In the genomic region with DNA sequence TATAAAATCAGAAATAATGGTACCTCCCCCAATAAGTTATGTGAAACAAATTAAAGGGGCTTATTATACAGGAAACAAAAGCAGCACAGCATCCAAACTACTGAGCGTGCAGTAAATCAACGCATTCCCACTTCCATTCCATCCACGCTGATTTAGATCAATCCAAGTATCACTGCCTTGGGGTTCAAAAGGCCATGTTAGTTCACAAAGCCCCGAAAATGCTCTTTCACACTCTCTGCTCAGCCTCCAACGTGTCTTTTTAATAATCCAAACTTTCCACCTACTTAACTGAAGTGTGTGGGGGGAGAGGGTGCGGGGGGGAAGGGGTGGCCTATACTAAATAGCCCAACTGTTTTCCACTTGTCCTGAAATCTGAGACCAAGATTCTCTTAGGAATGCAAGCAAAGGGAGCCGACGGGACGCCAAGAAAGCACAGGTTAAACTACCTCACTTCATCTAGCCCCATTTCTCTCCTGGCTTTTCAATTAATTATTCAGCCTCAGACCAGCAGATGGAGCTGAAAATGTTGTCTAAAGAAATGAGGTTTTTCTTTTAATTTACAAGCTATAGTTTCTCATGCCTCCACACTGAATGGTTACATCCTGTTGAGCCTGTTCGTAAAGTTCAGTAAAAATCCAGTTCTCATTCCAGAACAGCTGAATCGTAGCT, we compare ENCODE assay signal across 7 cellular contexts. TPM values are rescaled to one million over a fixed set of nuclear protein-coding genes. Genes with fewer than 3 reads are reported as not detected.
A peak's percentile ranks its signal among the peaks of the same experiment; 100 is the strongest.
DNase-seq lines count a peak whose midpoint lies in the region; ATAC-seq, FAIRE-seq and TF ChIP-seq lines count a peak whose summit lies in the region.

No MANE protein-coding gene starts in this region.

- peaks cover 11 to 19% of the 10 kb centered on the region in 2 donors for H3K4me1 ChIP-seq in kidney (ENCODE audit: control insufficient read depth in 1 of 2, insufficient read depth in 1 of 2, low read depth in 1 of 2, low read length in 2 of 2)
- H3K4me1 ChIP-seq in testis: peaks cover 10% of the 10 kb centered on the region

- 6 to 9% methylated on average over 11 of the region's 11 CpGs for WGBS in testis, 2 donors

- ATAC-seq in GM21423 (IDR thresholded peaks at IDR 0.05; ENCODE audit: unreplicated experiment): peak; percentile 4

- intact Hi-C loops in kidney (cut with DNase I): loop anchor here (10.0 kb wide), 1 partner anchor 1005 kb away; no protein-coding TSS in a partner anchor
- intact Hi-C loops in testis (cut with DNase I; ENCODE audit: low total_unique reads): loop anchor here (10.0 kb wide), 1 partner anchor 275 kb away; no protein-coding TSS in a partner anchor

- DNase-seq in GM10266 (ENCODE audit: extremely low spot score): peak; percentile 56
- peak; percentile 72 for DNase-seq in astrocyte of the spinal cord (ENCODE audit: low read depth, low spot score)
- DNase-seq in kidney: no peak
- no peak for DNase-seq in testis
- no peak for DNase-seq in AG08396 (ENCODE audit: low spot score)

- FAIRE-seq in kidney (lab: Jason Lieb, UNC): no peak

- peak; percentile 57 for TF ChIP-seq CTCF in GM10266 (IDR thresholded peaks at IDR 0.05; ENCODE audit: control insufficient read depth, insufficient read depth, low read depth, missing control alignments)
- TF ChIP-seq CTCF in astrocyte of the spinal cord (IDR thresholded peaks at IDR 0.05; ENCODE audit: low read depth, low read length): peak; percentile 30
- peak; percentile 45 for TF ChIP-seq CTCF in kidney (IDR thresholded peaks at IDR 0.05; ENCODE audit: borderline replicate concordance, extremely low read depth, insufficient read depth)
- TF ChIP-seq CTCF in testis (IDR thresholded peaks at IDR 0.05): peak; percentile 44 to 79 (median 68)

- H3K4me3 ChIP-seq in astrocyte of the spinal cord (ENCODE audit: low read depth, low read length) (peak overlapping the region; percentile 85), kidney (ENCODE audit: low read length in 2 of 2) (peak overlapping the region; percentile 75 to 89), testis (peak overlapping the region; percentile 89 to 98)

- in situ Hi-C loops in astrocyte of the spinal cord (cut with HindIII; ENCODE audit: low sequenced_read_pairs): no loop called here

- no peak for TF ChIP-seq POLR2A in testis (IDR thresholded peaks at IDR 0.05)

- H3K27me3 ChIP-seq in testis: no peaks in the 10 kb centered on the region

- H3K27ac ChIP-seq in kidney (ENCODE audit: low read depth in 2 of 2, low read length in 2 of 2) (peak overlapping the region; percentile 98 to 100), testis (peak overlapping the region; percentile 95 to 96)

- H3K9me3 ChIP-seq in kidney (ENCODE audit: control insufficient read depth in 1 of 2, low read length in 2 of 2): no peaks in the 10 kb centered on the region
- no peaks in the 10 kb centered on the region for H3K9me3 ChIP-seq in testis

- TF ChIP-seq EP300 in Ishikawa (IDR thresholded peaks at IDR 0.05; ENCODE audit: borderline replicate concordance): no peak

- H3K9ac ChIP-seq in kidney (ENCODE audit: low read length in 2 of 2): peak overlapping the region; percentile 74 to 97

- H3K36me3 ChIP-seq in kidney (ENCODE audit: control insufficient read depth in 1 of 2, insufficient read depth in 2 of 2, low read length in 2 of 2) (peaks cover 0 to 4% of the 10 kb centered on the region in 2 donors), testis (ENCODE audit: low read depth, missing control alignments) (no peaks in the 10 kb centered on the region)

- TF ChIP-seq RAD21 in Ishikawa (IDR thresholded peaks at IDR 0.05; ENCODE audit: low read depth): no peak

TF ChIP-seq in Ishikawa, 13 proteins besides CTCF, POLR2A, EP300 and RAD21:
- no peak for TF ChIP-seq TAF1 (IDR thresholded peaks at IDR 0.05; ENCODE audit: low read depth)
- TF ChIP-seq FOXM1 (IDR thresholded peaks at IDR 0.05; ENCODE audit: borderline replicate concordance, low read depth): 0 out of 2 replicates have a peak, but pooled peaks have one; percentile 12
- no peak for TF ChIP-seq YY1 (IDR thresholded peaks at IDR 0.05; ENCODE audit: low read depth)
- TF ChIP-seq, protein P1, sequence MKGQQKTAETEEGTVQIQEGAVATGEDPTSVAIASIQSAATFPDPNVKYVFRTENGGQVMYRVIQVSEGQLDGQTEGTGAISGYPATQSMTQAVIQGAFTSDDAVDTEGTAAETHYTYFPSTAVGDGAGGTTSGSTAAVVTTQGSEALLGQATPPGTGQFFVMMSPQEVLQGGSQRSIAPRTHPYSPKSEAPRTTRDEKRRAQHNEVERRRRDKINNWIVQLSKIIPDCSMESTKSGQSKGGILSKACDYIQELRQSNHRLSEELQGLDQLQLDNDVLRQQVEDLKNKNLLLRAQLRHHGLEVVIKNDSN (IDR thresholded peaks at IDR 0.05): no peak

RNA-seq across cellular contexts. Expression of a gene that starts 1.1 kb away (rescaled TPM):
- 17.6 TPM for total RNA-seq in kidney
- 21.4 TPM for polyA plus RNA-seq in kidney (ENCODE audit: insufficient read depth, low read depth, low replicate concordance)
- total RNA-seq in testis: 10 to 100 TPM; 40.3 to 48.0 TPM
- polyA plus RNA-seq in testis (ENCODE audit: insufficient read depth, low read depth, low replicate concordance): 26.3 TPM

RNA-seq across cellular contexts. Expression of a gene that starts 12.5 kb away (rescaled TPM):
- total RNA-seq in kidney: 14.1 TPM
- polyA plus RNA-seq in kidney (ENCODE audit: insufficient read depth, low read depth, low replicate concordance): 7.7 TPM
- 10 to 100 TPM; 46.1 to 47.4 TPM for total RNA-seq in testis
- polyA plus RNA-seq in testis (ENCODE audit: insufficient read depth, low read depth, low replicate concordance): 32.4 TPM

Comparison
In these comparisons a context has a peak if more than half of its experiments do, and no peak if none do; other contexts are left out.
1. DNase-seq: peak in GM10266 (single experiment) and astrocyte of the spinal cord (single experiment); none in kidney (single experiment), testis (single experiment) and AG08396 (single experiment).
2. Peak in every context shown above with its lines, with median percentiles within 50 percentile points of each other: CTCF ChIP-seq and H3K4me3 ChIP-seq.